ENCODE assay signal across 2 cellular contexts in genomic region chr9:88392549-88392948, GRCh38.
A peak's percentile ranks its signal among the peaks of the same experiment; 100 is the strongest.
TF ChIP-seq lines count a peak whose summit lies in the region.

No MANE protein-coding gene starts in this region.

TF ChIP-seq in K562, 482 proteins besides CTCF, POLR2A, EP300 and RAD21:
- TF ChIP-seq THAP12 (CRISPR knock-in tag; IDR thresholded peaks at IDR 0.05) (no peak), ATF3 (IDR thresholded peaks at IDR 0.05) (peak; percentile 29; the same call in 1 of the 2 replicates), ATF3 (CRISPR knock-in tag; conservative IDR thresholded peaks at IDR 0.05) (no peak)

TF ChIP-seq in neural cell, 6 proteins besides CTCF, POLR2A, EP300 and RAD21:
- TF ChIP-seq REST (IDR thresholded peaks at IDR 0.05; ENCODE audit: borderline replicate concordance), result no peak
- no peak for TF ChIP-seq SMC3 (conservative IDR thresholded peaks at IDR 0.05; ENCODE audit: poor library complexity)
- no peak for TF ChIP-seq TAF1 (IDR thresholded peaks at IDR 0.05; ENCODE audit: low read depth)
- TF ChIP-seq POLR2AphosphoS5 (IDR thresholded peaks at IDR 0.05), result no peak
- no peak for TF ChIP-seq MXI1 (conservative IDR thresholded peaks at IDR 0.05; ENCODE audit: poor library complexity, severe bottlenecking)
- TF ChIP-seq EZH2 (IDR thresholded peaks at IDR 0.05; ENCODE audit: borderline replicate concordance, insufficient read depth, low read length, poor library complexity, severe bottlenecking), result no peak
